21 cellular contexts compared by ENCODE assay signal in genomic region chr14:50846171-50846880, GRCh38. TPM values are rescaled to one million over a fixed set of nuclear protein-coding genes. Genes with fewer than 3 reads are reported as not detected.
DNase-seq lines count a peak whose midpoint lies in the region; ATAC-seq and TF ChIP-seq lines count a peak whose summit lies in the region.
"Had no signal": no experiment of that assay in that cellular context is flagged by ENCODE, and none has a peak within 500 bp of the region (broad histone marks: within the 10 kb centered on the region; RNA-seq: fewer than 3 reads in every experiment).

No MANE protein-coding gene starts in this region.

- H3K4me1 ChIP-seq in mesodermal cell (ENCODE audit: control insufficient read depth, insufficient read depth, low read length, poor library complexity, severe bottlenecking) (peaks cover 13% of the 10 kb centered on the region), adrenal gland (replicated peaks in 1 of 2) (no peaks in the 10 kb centered on the region), right atrium auricular region (no peaks in the 10 kb centered on the region), right cardiac atrium (ENCODE audit: control insufficient read depth, insufficient read depth, low read length) (no peaks in the 10 kb centered on the region)
- H3K4me1 ChIP-seq: BE2C, lower lobe of right lung had no signal

- no peak overlapping the region for H3K4me3 ChIP-seq in AG09309 (ENCODE audit: control insufficient read depth, low read depth, low read length)
- no peak overlapping the region for H3K4me3 ChIP-seq in MG63
- H3K4me3 ChIP-seq in cardiac fibroblast (replicated peaks in 1 of 2; ENCODE audit: low read depth in 2 of 2, low read length in 2 of 2): no peak overlapping the region
- no peak overlapping the region for H3K4me3 ChIP-seq in mesodermal cell (ENCODE audit: extremely low read depth, insufficient read depth, low read length, poor library complexity, severe bottlenecking)
- no peak overlapping the region for H3K4me3 ChIP-seq in adrenal gland
- H3K4me3 ChIP-seq in right atrium auricular region: no peak overlapping the region
- no peak overlapping the region for H3K4me3 ChIP-seq in right cardiac atrium (ENCODE audit: low read length)
- H3K4me3 ChIP-seq: GM12878, GM23338, lower lobe of right lung had no signal

- H3K36me3 ChIP-seq in MG63 (no peaks in the 10 kb centered on the region), mesodermal cell (ENCODE audit: control insufficient read depth, insufficient read depth, low read length) (no peaks in the 10 kb centered on the region), adrenal gland (replicated peaks in 1 of 2) (no peaks in the 10 kb centered on the region), right atrium auricular region (no peaks in the 10 kb centered on the region)
- H3K36me3 ChIP-seq: BE2C, lower lobe of right lung, neutrophil had no signal

- peak; percentile 46 for DNase-seq in AG09309 (ENCODE audit: low read depth)
- DNase-seq in MG63: peak; percentile 6
- DNase-seq in cardiac fibroblast (ENCODE audit: low read depth in 2 of 2): peak; percentile 63 to 88
- DNase-seq in adrenal gland: no peak
- DNase-seq in right atrium auricular region (ENCODE audit: low spot score): no peak
- DNase-seq in right cardiac atrium: no peak
- no peak for DNase-seq in NCI-H1436 (lab: John Stamatoyannopoulos, UW)
- DNase-seq: activated T-cell treated with anti-CD3 and anti-CD28 coated beads, Interleukin-2, amount 50 U/mL, for 4 hours; amygdala; BE2C; DMS53; effector memory CD4-positive, alpha-beta T cell; hypothalamus; Kasumi-1; lower lobe of right lung; NCI-H2107 had no signal

- WGBS in mesodermal cell (ENCODE audit: insufficient coverage in 2 of 2), 2 experiments: 84 to 96% methylated on average over 8 of the region's 8 CpGs
- WGBS in adrenal gland, 4 donors: 86 to 94% (median 92%) methylated on average over 8 of the region's 8 CpGs
- WGBS in right cardiac atrium: 85% methylated on average over 8 of the region's 8 CpGs

- no peak for TF ChIP-seq POLR2A in adrenal gland (IDR thresholded peaks at IDR 0.05)

- H3K9me3 ChIP-seq in MG63: no peaks in the 10 kb centered on the region
- no peaks in the 10 kb centered on the region for H3K9me3 ChIP-seq in mesodermal cell (ENCODE audit: control insufficient read depth, low read length)
- no peaks in the 10 kb centered on the region for H3K9me3 ChIP-seq in adrenal gland (replicated peaks in 1 of 3)
- no peaks in the 10 kb centered on the region for H3K9me3 ChIP-seq in right atrium auricular region
- no peaks in the 10 kb centered on the region for H3K9me3 ChIP-seq in right cardiac atrium (ENCODE audit: control insufficient read depth, low read length)
- H3K9me3 ChIP-seq: BE2C, lower lobe of right lung, neutrophil had no signal

- ATAC-seq in right cardiac atrium: no peak
- ATAC-seq: activated T-cell treated with anti-CD3 and anti-CD28 coated beads, Interleukin-2, amount 50 U/mL, for 4 hours; GM12878; GM23338; lower lobe of right lung had no signal

- intact Hi-C loops in adrenal gland (cut with DNase I): no loop called here
- intact Hi-C loops in right cardiac atrium (cut with DNase I): no loop called here

- H3K27ac ChIP-seq in mesodermal cell (ENCODE audit: low read depth, low read length, severe bottlenecking) (peak overlapping the region; percentile 84), adrenal gland (no peak overlapping the region), right atrium auricular region (no peak overlapping the region), right cardiac atrium (ENCODE audit: low read length) (no peak overlapping the region)
- H3K27ac ChIP-seq: lower lobe of right lung, neutrophil had no signal

- TF ChIP-seq CTCF in AG09309 (IDR thresholded peaks at IDR 0.05; ENCODE audit: control insufficient read depth, insufficient read depth, low read depth, low read length, missing control alignments): no peak
- TF ChIP-seq CTCF in cardiac fibroblast (IDR thresholded peaks at IDR 0.05; ENCODE audit: low read depth, low read length): no peak
- TF ChIP-seq CTCF in adrenal gland (IDR thresholded peaks at IDR 0.05): no peak
- no peak for TF ChIP-seq CTCF in right atrium auricular region (IDR thresholded peaks at IDR 0.05)

- H3K27me3 ChIP-seq in MG63 (no peaks in the 10 kb centered on the region), adrenal gland (no peaks in the 10 kb centered on the region), right atrium auricular region (no peaks in the 10 kb centered on the region), right cardiac atrium (ENCODE audit: control insufficient read depth, insufficient read depth) (no peaks in the 10 kb centered on the region)
- H3K27me3 ChIP-seq: BE2C, neutrophil had no signal

RNA-seq across cellular contexts. Expression of gene NIN, which starts 15.4 kb away (rescaled TPM):
- total RNA-seq in MG63 (2014; rRNA removed; shearing (Covaris generic); ENCODE audit: low replicate concordance): 7.1 and 7.2 TPM in 2 replicates
- 17.8 TPM for polyA plus RNA-seq in mesodermal cell (2013, experiment 1 of 2)
- 15.1 TPM for polyA plus RNA-seq in mesodermal cell (2013, experiment 2 of 2)
- 10 to 100 TPM; 13.5 to 22.4 (median 19.5) TPM for total RNA-seq in adrenal gland
- polyA plus RNA-seq in adrenal gland: 1 to 10 TPM; 3.0 to 8.7 (median 6.8) TPM
- total RNA-seq in right atrium auricular region: 10 to 100 TPM; 30.1 to 49.7 TPM
- 10 to 100 TPM; 44.3 to 53.2 (median 48.8) TPM for total RNA-seq in right cardiac atrium
- 24.4 TPM for polyA plus RNA-seq in right cardiac atrium

RNA-seq across cellular contexts. Expression of gene ABHD12B, which starts 25.5 kb away (rescaled TPM):
- total RNA-seq in MG63 (2014; rRNA removed; shearing (Covaris generic); ENCODE audit: low replicate concordance): not detected in 2 replicates
- polyA plus RNA-seq in mesodermal cell (2013, experiment 1 of 2): not detected
- polyA plus RNA-seq in mesodermal cell (2013, experiment 2 of 2): not detected
- total RNA-seq in adrenal gland (under 1 TPM in 3 of 8 donors, not detected in 5; 0.34 to 0.46 (median 0.39) TPM), right atrium auricular region (under 1 TPM in 1 of 2 donors, not detected in 1; 0.83 TPM), right cardiac atrium (not detected)
- polyA plus RNA-seq in adrenal gland (under 1 TPM in 2 of 3 donors, not detected in 1; 0.10 to 0.42 TPM), right cardiac atrium (not detected)
- total RNA-seq: activated T-cell treated with anti-CD3 and anti-CD28 coated beads, Interleukin-2, amount 50 U/mL, for 4 hours; GM12878; lower lobe of right lung; urinary bladder had no signal
- polyA plus RNA-seq: GM12878, urinary bladder had no signal

Comparison
In these comparisons a context has a peak if more than half of its experiments do, and no peak if none do; other contexts are left out.
1. DNase-seq: peak in AG09309 (single experiment), MG63 (single experiment) and cardiac fibroblast (2 of 2); none in adrenal gland (0 of 7), right atrium auricular region (single experiment), right cardiac atrium (0 of 3) and NCI-H1436 (single experiment).